ENCODE assay signal across 2 cellular contexts in genomic region chr12:69492739-69493138, GRCh38.
TF ChIP-seq lines count a peak whose summit lies in the region.

No MANE protein-coding gene starts in this region.

TF ChIP-seq in SK-N-SH, 30 proteins besides CTCF, POLR2A, EP300 and RAD21 (continued from another document):
- no peak for TF ChIP-seq ZBTB33 (IDR thresholded peaks at IDR 0.05; ENCODE audit: borderline replicate concordance, low read depth)
- TF ChIP-seq MAX (IDR thresholded peaks at IDR 0.05; ENCODE audit: low read depth) = no peak
- no peak for TF ChIP-seq IRF3 (IDR thresholded peaks at IDR 0.05; ENCODE audit: low read depth, low read length)
- no peak for TF ChIP-seq REST (IDR thresholded peaks at IDR 0.05; ENCODE audit: low read depth, low read length)
- TF ChIP-seq TCF12 (IDR thresholded peaks at IDR 0.05) = no peak
- TF ChIP-seq SIN3A (IDR thresholded peaks at IDR 0.05; ENCODE audit: borderline replicate concordance, low read depth, low read length) = no peak
- TF ChIP-seq POLR2AphosphoS5 (IDR thresholded peaks at IDR 0.05; ENCODE audit: low read depth, low read length) = no peak
- no peak for TF ChIP-seq TEAD4 (IDR thresholded peaks at IDR 0.05; ENCODE audit: borderline replicate concordance, insufficient read depth)
- no peak for TF ChIP-seq FOXM1 (IDR thresholded peaks at IDR 0.05; ENCODE audit: low read depth)
- TF ChIP-seq MXI1 (IDR thresholded peaks at IDR 0.05; ENCODE audit: low read depth, low read length) = no peak
- no peak for TF ChIP-seq YY1 (IDR thresholded peaks at IDR 0.05; ENCODE audit: low read depth)
- no peak for TF ChIP-seq JUND (IDR thresholded peaks at IDR 0.05)

TF ChIP-seq in H1, 55 proteins besides CTCF, POLR2A, EP300 and RAD21:
- TF ChIP-seq USF2 (IDR thresholded peaks at IDR 0.05; ENCODE audit: low read length) = no peak
- TF ChIP-seq TAF1 (IDR thresholded peaks at IDR 0.05; ENCODE audit: low read depth, low read length) = no peak
- no peak for TF ChIP-seq POLR2AphosphoS5 (IDR thresholded peaks at IDR 0.05; ENCODE audit: low read depth, low read length)
- TF ChIP-seq MAFK (IDR thresholded peaks at IDR 0.05; ENCODE audit: low read depth, low read length) = no peak
- no peak for TF ChIP-seq TCF12 (IDR thresholded peaks at IDR 0.05; ENCODE audit: low read depth, low read length)
- TF ChIP-seq KDM4A (IDR thresholded peaks at IDR 0.05; ENCODE audit: low read depth, low read length, severe bottlenecking) = no peak
- TF ChIP-seq CBX5 (IDR thresholded peaks at IDR 0.05; ENCODE audit: low read depth, low read length) = no peak
- no peak for TF ChIP-seq SP2 (IDR thresholded peaks at IDR 0.05; ENCODE audit: low read length)
- no peak for TF ChIP-seq RNF2 (IDR thresholded peaks at IDR 0.05; ENCODE audit: borderline replicate concordance, low read depth, low read length, missing control alignments, poor library complexity, severe bottlenecking)
- TF ChIP-seq BACH1 (IDR thresholded peaks at IDR 0.05; ENCODE audit: low read length) = no peak
- no peak for TF ChIP-seq SIX5 (IDR thresholded peaks at IDR 0.05; ENCODE audit: low read depth, low read length)
